Comparison of ENCODE assay signal across 8 cellular contexts in genomic region chr11:102317099-102317767, GRCh38. TPM values are rescaled to one million over a fixed set of nuclear protein-coding genes. Genes with fewer than 3 reads are reported as not detected.
A peak's percentile ranks its signal among the peaks of the same experiment; 100 is the strongest.
DNase-seq lines count a peak whose midpoint lies in the region; ATAC-seq and TF ChIP-seq lines count a peak whose summit lies in the region.

TSS of gene BIRC3 (plus strand) at chr11:102317484. CDS start at chr11:102324510, 7,026 bp downstream.

- no peaks in the 10 kb centered on the region for H3K9me2 ChIP-seq in PC-3 (replicated peaks; ENCODE audit: low read length)

- H3K27me3 ChIP-seq in HUES64 (ENCODE audit: insufficient read depth, low read length) (peaks cover 13% of the 10 kb centered on the region), PC-3 (ENCODE audit: low read length) (no peaks in the 10 kb centered on the region), esophagus squamous epithelium (no peaks in the 10 kb centered on the region)

- H2AFZ ChIP-seq in PC-3 (ENCODE audit: low read length) = peak within 1 kb of the TSS; percentile 76

- WGBS in HUES64 = 11% methylated on average over 34 of the region's 34 CpGs
- WGBS in esophagus squamous epithelium, 2 donors = 0 to 1% methylated on average over 27 to 29 of the region's 34 CpGs

- peaks cover 0 to 4% (median 0%) of the 10 kb centered on the region in 3 donors for H3K27me3 Mint-ChIP-seq in naive B cell
- H3K27me3 Mint-ChIP-seq in stimulated activated memory B cell treated with anti-CD40 and anti-IgM and Interleukin-4, amounts not matched to agents 10 μg/mL and 1 μg/mL and 100 μg/mL, for 72 hours = no peaks in the 10 kb centered on the region

- no peaks in the 10 kb centered on the region for H4K20me1 ChIP-seq in PC-3 (ENCODE audit: low read length)

- TF ChIP-seq POLR2A in esophagus squamous epithelium (IDR thresholded peaks at IDR 0.05) = peak in 2 of 4 donors; percentile 18 to 85

- peaks cover 0 to 4% (median 0%) of the 10 kb centered on the region in 7 donors for H3K9me3 Mint-ChIP-seq in naive B cell
- no peaks in the 10 kb centered on the region for H3K9me3 Mint-ChIP-seq in stimulated activated memory B cell treated with anti-CD40 and anti-IgM and Interleukin-4, amounts not matched to agents 10 μg/mL and 1 μg/mL and 100 μg/mL, for 72 hours

- no TSS peak for BruUV-seq in PC-3 (replicated peaks; lab: Mats Ljungman, UMichigan)

- peak; percentile 48 for DNase-seq in D341Med (ENCODE audit: low spot score)
- peak; percentile 97 for DNase-seq in PC-3
- DNase-seq in activated T-cell treated with anti-CD3 and anti-CD28 coated beads, Interleukin-2, amount 50 U/mL, for 1 hour = peak; percentile 87
- peak; percentile 86 for DNase-seq in esophagus squamous epithelium (lab: John Stamatoyannopoulos, UW)
- peak; percentile 97 for DNase-seq in naive B cell

- H3K27ac ChIP-seq in HUES64 (ENCODE audit: low read depth, low read length) = no peak within 1 kb of the TSS
- peak within 1 kb of the TSS; percentile 74 for H3K27ac ChIP-seq in PC-3 (ENCODE audit: low read length)
- H3K27ac ChIP-seq in esophagus squamous epithelium = peak within 1 kb of the TSS; percentile 83 to 94 (median 90)

- H3K4me3 Mint-ChIP-seq in naive B cell = peak within 1 kb of the TSS; percentile 94 to 100 (median 98)
- peak within 1 kb of the TSS; percentile 97 for H3K4me3 Mint-ChIP-seq in stimulated activated memory B cell treated with anti-CD40 and anti-IgM and Interleukin-4, amounts not matched to agents 10 μg/mL and 1 μg/mL and 100 μg/mL, for 72 hours

- H3K27ac Mint-ChIP-seq in naive B cell = peak within 1 kb of the TSS; percentile 99 to 100 (median 100)
- peak within 1 kb of the TSS; percentile 97 for H3K27ac Mint-ChIP-seq in stimulated activated memory B cell treated with anti-CD40 and anti-IgM and Interleukin-4, amounts not matched to agents 10 μg/mL and 1 μg/mL and 100 μg/mL, for 72 hours

- H3K4me3 ChIP-seq in HUES64 (ENCODE audit: low read length) (peak within 1 kb of the TSS; percentile 69), PC-3 (ENCODE audit: low read length) (peak within 1 kb of the TSS; percentile 66), esophagus squamous epithelium (peak within 1 kb of the TSS; percentile 35 to 74 (median 58))

- no peaks in the 10 kb centered on the region for H3K4me1 ChIP-seq in HUES64 (ENCODE audit: insufficient read depth, low read length)
- peaks cover 35% of the 10 kb centered on the region for H3K4me1 ChIP-seq in PC-3 (ENCODE audit: insufficient read depth, low read length)
- peaks cover 3 to 87% (median 31%) of the 10 kb centered on the region in 3 donors for H3K4me1 ChIP-seq in esophagus squamous epithelium

- H3K36me3 ChIP-seq in HUES64 (ENCODE audit: insufficient read depth, low read length) (no peaks in the 10 kb centered on the region), PC-3 (ENCODE audit: low read depth, low read length) (no peaks in the 10 kb centered on the region), esophagus squamous epithelium (no peaks in the 10 kb centered on the region)

- no peaks in the 10 kb centered on the region for H3F3A ChIP-seq in PC-3 (ENCODE audit: low read length, unreplicated experiment)

- peaks cover 30 to 38% of the 10 kb centered on the region in 2 donors for H3K36me3 Mint-ChIP-seq in naive B cell
- H3K36me3 Mint-ChIP-seq in stimulated activated memory B cell treated with anti-CD40 and anti-IgM and Interleukin-4, amounts not matched to agents 10 μg/mL and 1 μg/mL and 100 μg/mL, for 72 hours = peaks cover 44% of the 10 kb centered on the region

- CTCF ChIA-PET in PC-3 (lab: Charles Lee) = no interaction called here

- H3K9me3 ChIP-seq in HUES64 (ENCODE audit: insufficient read depth, low read depth, low read length) (no peaks in the 10 kb centered on the region), PC-3 (ENCODE audit: low read length) (no peaks in the 10 kb centered on the region), esophagus squamous epithelium (no peaks in the 10 kb centered on the region)

- peak within 1 kb of the TSS; percentile 3; the same call in 1 of the 2 replicates for H3K9ac ChIP-seq in HUES64 (ENCODE audit: low read depth, low read length)
- H3K9ac ChIP-seq in PC-3 (ENCODE audit: low read length) = peak within 1 kb of the TSS; percentile 68

- H3K4me1 Mint-ChIP-seq in naive B cell = peaks cover 60 to 72% (median 72%) of the 10 kb centered on the region in 3 donors
- H3K4me1 Mint-ChIP-seq in stimulated activated memory B cell treated with anti-CD40 and anti-IgM and Interleukin-4, amounts not matched to agents 10 μg/mL and 1 μg/mL and 100 μg/mL, for 72 hours = peaks cover 58% of the 10 kb centered on the region

- ATAC-seq in GM21423 (IDR thresholded peaks at IDR 0.05; ENCODE audit: unreplicated experiment) (peak; percentile 83), PC-3 (peak; percentile 88), naive B cell (ENCODE audit: low read depth in 2 of 2) (peak; percentile 82 to 83)
- ATAC-seq in stimulated activated memory B cell treated with anti-CD40 and anti-IgM and Interleukin-4, amounts not matched to agents 10 μg/mL and 1 μg/mL and 100 μg/mL, for 72 hours = peak; percentile 96

- TF ChIP-seq CTCF in PC-3 (conservative IDR thresholded peaks at IDR 0.05; ENCODE audit: low read depth, low read length) (no peak; the same call in 1 of the 2 replicates), esophagus squamous epithelium (IDR thresholded peaks at IDR 0.05) (peak in 3 of 6 experiments; percentile 52 to 55 (median 52))

- POLR2A ChIA-PET in PC-3 (lab: Charles Lee; ENCODE audit: unreplicated experiment) = no interaction called here

- intact Hi-C loops in PC-3 (cut with micrococcal nuclease) (loop anchor here (1.0 kb wide), 3 partner anchors 11 to 30 kb away; partner anchors contain the start of gene BIRC2), esophagus squamous epithelium (cut with DNase I) (no loop called here)

- peak within 1 kb of the TSS; percentile 83 for H3K4me2 ChIP-seq in PC-3 (ENCODE audit: low read length)

- peaks cover 22% of the 10 kb centered on the region; the same call in 1 of the 2 replicates for H3K79me2 ChIP-seq in PC-3 (ENCODE audit: low read length)

RNA-seq across cellular contexts. Expression of gene BIRC3, which starts in this region (rescaled TPM):
- polyA plus RNA-seq in HUES64 (2013, experiment 1 of 2) = 0.15 TPM
- 0.06 TPM for polyA plus RNA-seq in HUES64 (2013, experiment 2 of 2)
- 3.9 and 4.2 TPM in 2 replicates for total RNA-seq in PC-3 (2014; rRNA removed)
- 1 to 10 TPM; 2.4 to 6.9 (median 6.0) TPM for total RNA-seq in esophagus squamous epithelium
- polyA plus RNA-seq in naive B cell (ENCODE audit: low read depth in 6 of 6) = 100 to 1,000 TPM; 181 to 263 (median 232) TPM
